ENCODE assay signal across 9 cellular contexts in genomic region chr18:66994790-66995189, GRCh38.
"Had no signal": no experiment of that assay in that cellular context is flagged by ENCODE, and none has a peak within 500 bp of the region (broad histone marks: within the 10 kb centered on the region; RNA-seq: fewer than 3 reads in every experiment).

No MANE protein-coding gene starts in this region.

- H2AFZ ChIP-seq: GM23248 had no signal

- ATAC-seq: HCT116, K562 had no signal

- H3K4me3 Mint-ChIP-seq: HFFc6 had no signal

- H3K4me3 ChIP-seq: GM23248, HAP-1, K562 had no signal

- DNase-seq: GM23248, GOT3, H7, HFFc6, IMR-90 had no signal

- H3K27ac ChIP-seq: GM23248, HL-60 had no signal

- H3K27ac Mint-ChIP-seq: HFFc6 had no signal

- H3K9ac ChIP-seq: GM23248 had no signal

- H3K4me1 ChIP-seq: HAP-1 had no signal

- H3K36me3 ChIP-seq: HAP-1 had no signal

- H3K9me3 ChIP-seq: HAP-1 had no signal
